Comparison of ENCODE assay signal across 10 cellular contexts in genomic region chr7:127383123-127383835, GRCh38. TPM values are rescaled to one million over a fixed set of nuclear protein-coding genes. Genes with fewer than 3 reads are reported as not detected.
DNase-seq lines count a peak whose midpoint lies in the region; ATAC-seq lines count a peak whose summit lies in the region.
"Had no signal": no experiment of that assay in that cellular context is flagged by ENCODE, and none has a peak within 500 bp of the region (broad histone marks: within the 10 kb centered on the region; RNA-seq: fewer than 3 reads in every experiment).

No MANE protein-coding gene starts in this region.

- no peaks in the 10 kb centered on the region for H3K27me3 Mint-ChIP-seq in activated naive CD8-positive, alpha-beta T cell treated with anti-CD3 and anti-CD28 coated beads, Interleukin-2, amount 50 U/mL, for 24 hours
- H3K27me3 Mint-ChIP-seq: activated B cell treated with CpG ODN at 0.5 μM for 24 hours had no signal

- H3K9me3 Mint-ChIP-seq in activated naive CD8-positive, alpha-beta T cell treated with anti-CD3 and anti-CD28 coated beads, Interleukin-2, amount 50 U/mL, for 24 hours: no peaks in the 10 kb centered on the region
- H3K9me3 Mint-ChIP-seq: activated B cell treated with CpG ODN at 0.5 μM for 24 hours had no signal

- intact Hi-C loops in left colon (cut with DNase I, micrococcal nuclease): no loop called here
- intact Hi-C loops in Right ventricle myocardium superior (cut with DNase I): no loop called here

- H3K4me1 Mint-ChIP-seq in activated naive CD8-positive, alpha-beta T cell treated with anti-CD3 and anti-CD28 coated beads, Interleukin-2, amount 50 U/mL, for 24 hours: peaks cover 74% of the 10 kb centered on the region

- in situ Hi-C loops in KBM-7 (cut with MboI; ENCODE audit: low pct_unique_long_range_greater_than_20kb, low sequenced_read_pairs): no loop called here

- peak overlapping the region; percentile 69 for H3K27ac Mint-ChIP-seq in activated naive CD8-positive, alpha-beta T cell treated with anti-CD3 and anti-CD28 coated beads, Interleukin-2, amount 50 U/mL, for 24 hours
- H3K27ac Mint-ChIP-seq: activated B cell treated with CpG ODN at 0.5 μM for 24 hours had no signal

- peak; percentile 46 for ATAC-seq in activated naive CD8-positive, alpha-beta T cell treated with anti-CD3 and anti-CD28 coated beads, Interleukin-2, amount 50 U/mL, for 24 hours
- peak; percentile 99 for ATAC-seq in left colon
- ATAC-seq in GM21528 (IDR thresholded peaks at IDR 0.05; ENCODE audit: low FRiP score, unreplicated experiment): no peak
- ATAC-seq in HG02623 (IDR thresholded peaks at IDR 0.05; ENCODE audit: unreplicated experiment): no peak
- no peak for ATAC-seq in Right ventricle myocardium superior (ENCODE audit: poor library complexity)

- no peak overlapping the region for H3K4me3 Mint-ChIP-seq in activated naive CD8-positive, alpha-beta T cell treated with anti-CD3 and anti-CD28 coated beads, Interleukin-2, amount 50 U/mL, for 24 hours
- H3K4me3 Mint-ChIP-seq: activated B cell treated with CpG ODN at 0.5 μM for 24 hours had no signal

- DNase-seq in DMS53 (lab: John Stamatoyannopoulos, UW) (peak; percentile 75), KBM-7 (peak; percentile 25), left colon (no peak), RPMI8226 (no peak), Right ventricle myocardium superior (no peak)
- DNase-seq in activated naive CD8-positive, alpha-beta T cell treated with anti-CD3 and anti-CD28 coated beads, Interleukin-2, amount 50 U/mL, for 24 hours: no peak
- DNase-seq: activated B cell treated with CpG ODN at 0.5 μM for 24 hours, NCI-H526 had no signal

- peaks cover 53% of the 10 kb centered on the region for H3K36me3 Mint-ChIP-seq in activated naive CD8-positive, alpha-beta T cell treated with anti-CD3 and anti-CD28 coated beads, Interleukin-2, amount 50 U/mL, for 24 hours (ENCODE audit: low read depth)

RNA-seq across cellular contexts. Expression of gene ZNF800, which starts 9.2 kb away (rescaled TPM):
- total RNA-seq in left colon: 10 to 100 TPM; 31.7 to 31.9 TPM
- 17.6 TPM for total RNA-seq in Right ventricle myocardium superior

Comparison
In these comparisons a context has a peak if more than half of its experiments do, and no peak if none do; other contexts are left out.
1. DNase-seq: peak in DMS53 (single experiment) and KBM-7 (single experiment); none in activated naive CD8-positive, alpha-beta T cell treated with anti-CD3 and anti-CD28 coated beads, Interleukin-2, amount 50 U/mL, for 24 hours (single experiment), left colon (0 of 2), RPMI8226 (single experiment) and Right ventricle myocardium superior (single experiment).
2. ATAC-seq: peak in activated naive CD8-positive, alpha-beta T cell treated with anti-CD3 and anti-CD28 coated beads, Interleukin-2, amount 50 U/mL, for 24 hours (single experiment) and left colon (single experiment); none in GM21528 (single experiment), HG02623 (single experiment) and Right ventricle myocardium superior (single experiment).